19 cellular contexts compared by ENCODE assay signal in the genomic region with DNA sequence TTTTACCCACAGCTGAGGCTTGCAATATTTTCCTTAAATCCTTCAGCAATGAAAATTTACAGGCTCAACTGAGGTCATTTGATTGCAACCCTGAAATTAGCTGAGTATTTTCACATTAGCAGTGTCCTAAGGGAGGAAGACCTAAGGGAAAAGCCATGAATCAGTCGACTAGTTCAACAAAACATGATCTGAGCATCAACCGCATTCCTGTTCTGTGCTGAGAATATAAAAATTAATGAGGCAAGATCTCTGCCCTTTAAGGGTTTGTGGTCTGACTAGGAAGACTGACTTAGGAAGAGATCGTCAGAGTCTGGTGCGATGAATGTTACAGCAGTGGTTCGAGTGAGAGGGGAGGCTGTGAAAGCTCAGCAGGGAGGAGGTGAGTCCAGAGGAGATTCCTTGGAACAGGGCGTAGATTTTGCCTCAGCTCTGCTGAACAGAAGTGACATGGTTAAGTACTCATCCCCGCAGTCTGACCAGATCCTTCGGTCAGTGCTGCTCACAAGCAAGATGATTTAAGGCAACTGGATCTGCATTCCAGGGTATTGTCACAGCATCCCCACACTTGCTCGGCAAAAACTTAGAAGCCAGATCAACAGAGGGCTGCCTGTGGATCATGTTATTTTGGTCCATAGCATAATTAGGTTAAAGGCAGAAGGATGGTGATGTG. TPM values are rescaled to one million over a fixed set of nuclear protein-coding genes. Genes with fewer than 3 reads are reported as not detected.
DNase-seq lines count a peak whose midpoint lies in the region; ATAC-seq and TF ChIP-seq lines count a peak whose summit lies in the region.
"Had no signal": no experiment of that assay in that cellular context is flagged by ENCODE, and none has a peak within 500 bp of the region (broad histone marks: within the 10 kb centered on the region; RNA-seq: fewer than 3 reads in every experiment).

No MANE protein-coding gene starts in this region.

- H3K79me2 ChIP-seq in fibroblast of lung (ENCODE audit: control insufficient read depth, insufficient read depth, low read length) = no peaks in the 10 kb centered on the region

- no peak overlapping the region for H2AFZ ChIP-seq in fibroblast of lung (ENCODE audit: low read length)

- H3K9ac ChIP-seq in fibroblast of lung (ENCODE audit: insufficient read depth, low read length) = no peak overlapping the region

- H3K27me3 Mint-ChIP-seq in T-helper 2 cell treated with Interferon-gamma antibody and Interleukin-4, amounts not matched to agents 5 μg/mL and 100 μg/mL, for 36 hours (ENCODE audit: low read depth) = no peaks in the 10 kb centered on the region

- H3K4me2 ChIP-seq in fibroblast of lung (ENCODE audit: extremely low read depth, insufficient read depth, low read length) = no peak overlapping the region

- H3K36me3 Mint-ChIP-seq in T-helper 2 cell treated with Interferon-gamma antibody and Interleukin-4, amounts not matched to agents 5 μg/mL and 100 μg/mL, for 36 hours (ENCODE audit: low read depth) = peaks cover 3% of the 10 kb centered on the region

- no peak overlapping the region for H3K4me3 Mint-ChIP-seq in T-helper 2 cell treated with Interferon-gamma antibody and Interleukin-4, amounts not matched to agents 5 μg/mL and 100 μg/mL, for 36 hours
- H3K4me3 Mint-ChIP-seq: neural crest cell; stimulated activated naive CD8-positive, alpha-beta T cell treated with anti-CD3 and anti-CD28 coated beads, Interleukin-15, Interleukin-2, amounts not matched to agents 100 ng/mL and 50 ng/mL, for 24 hours had no signal

- no peaks in the 10 kb centered on the region for H3K9me3 ChIP-seq in fibroblast of lung (ENCODE audit: control insufficient read depth, insufficient read depth, low read depth, low read length)
- H3K9me3 ChIP-seq: SJSA1 had no signal

- no peaks in the 10 kb centered on the region for H3K9me3 Mint-ChIP-seq in T-helper 2 cell treated with Interferon-gamma antibody and Interleukin-4, amounts not matched to agents 5 μg/mL and 100 μg/mL, for 36 hours
- H3K9me3 Mint-ChIP-seq: neural crest cell; stimulated activated naive CD8-positive, alpha-beta T cell treated with anti-CD3 and anti-CD28 coated beads, Interleukin-15, Interleukin-2, amounts not matched to agents 100 ng/mL and 50 ng/mL, for 24 hours had no signal

- peaks cover 2% of the 10 kb centered on the region for H3K4me1 Mint-ChIP-seq in T-helper 2 cell treated with Interferon-gamma antibody and Interleukin-4, amounts not matched to agents 5 μg/mL and 100 μg/mL, for 36 hours (ENCODE audit: low read depth)
- H3K4me1 Mint-ChIP-seq: neural crest cell had no signal

- peak; percentile 29 for ATAC-seq in omental fat pad (ENCODE audit: low FRiP score)
- no peak for ATAC-seq in GM21786 (IDR thresholded peaks at IDR 0.05; ENCODE audit: unreplicated experiment)
- no peak for ATAC-seq in GM19035 (IDR thresholded peaks at IDR 0.05; ENCODE audit: unreplicated experiment)

- H3K27ac ChIP-seq in fibroblast of lung (ENCODE audit: insufficient read depth, low read length) = no peak overlapping the region
- H3K27ac ChIP-seq: SJSA1 had no signal

- H3K36me3 ChIP-seq in fibroblast of lung (ENCODE audit: control insufficient read depth, insufficient read depth, low read length) = peaks cover 2% of the 10 kb centered on the region

- TF ChIP-seq CTCF in AG09309 (IDR thresholded peaks at IDR 0.05; ENCODE audit: control insufficient read depth, insufficient read depth, low read depth, low read length, missing control alignments) (no peak), fibroblast of lung (conservative IDR thresholded peaks at IDR 0.05 in 1 of 2, IDR thresholded peaks at IDR 0.05 in 1 of 2; ENCODE audit: low read depth in 1 of 2, low read length in 2 of 2) (no peak), omental fat pad (IDR thresholded peaks at IDR 0.05) (no peak)

- H3K4me1 ChIP-seq in fibroblast of lung (ENCODE audit: control insufficient read depth, extremely low read depth, insufficient read depth, low read length) = peaks cover 6% of the 10 kb centered on the region

- DNase-seq in AG09309 (ENCODE audit: low read depth) (peak; percentile 93), LHCN-M2 (ENCODE audit: low read depth) (peak; percentile 82), fibroblast of lung (ENCODE audit: low read depth in 2 of 2) (peak; percentile 9 to 17), omental fat pad (ENCODE audit: low spot score) (no peak), NCI-H510A (lab: John Stamatoyannopoulos, UW) (no peak)
- no peak for DNase-seq in T-helper 2 cell treated with Interferon-gamma antibody and Interleukin-4, amounts not matched to agents 5 μg/mL and 100 μg/mL, for 36 hours (ENCODE audit: low spot score)
- DNase-seq: aorta, hippocampal formation, kidney, NCI-H1105 treated with DMSO at 0.1 percent for 48 hours, NCI-H2107, NCI-H526 treated with DMSO at 0.1 percent for 48 hours, retina, T-helper 2 cell had no signal

- H3K4me3 ChIP-seq in AG09309 (ENCODE audit: control insufficient read depth, low read depth, low read length) (peak overlapping the region; percentile 14), fibroblast of lung (replicated peaks in 1 of 4; ENCODE audit: control extremely low read depth in 1 of 4, insufficient read depth in 1 of 4, low read depth in 3 of 4, low read length in 4 of 4) (no peak overlapping the region)
- H3K4me3 ChIP-seq: SJSA1 had no signal

- H3K27me3 ChIP-seq in fibroblast of lung (ENCODE audit: control insufficient read depth, insufficient read depth, low read length) = no peaks in the 10 kb centered on the region
- H3K27me3 ChIP-seq: SJSA1 had no signal

- no peak overlapping the region for H3K27ac Mint-ChIP-seq in T-helper 2 cell treated with Interferon-gamma antibody and Interleukin-4, amounts not matched to agents 5 μg/mL and 100 μg/mL, for 36 hours
- H3K27ac Mint-ChIP-seq: stimulated activated naive CD8-positive, alpha-beta T cell treated with anti-CD3 and anti-CD28 coated beads, Interleukin-15, Interleukin-2, amounts not matched to agents 100 ng/mL and 50 ng/mL, for 24 hours had no signal

- H4K20me1 ChIP-seq in fibroblast of lung (ENCODE audit: control insufficient read depth, extremely low read depth, insufficient read depth, low read length) = no peaks in the 10 kb centered on the region

RNA-seq across cellular contexts. Expression of gene BMAL2, which starts 49.6 kb away (rescaled TPM):
- total RNA-seq in LHCN-M2 (2014; rRNA removed) (21.3 and 25.1 TPM in 2 replicates), fibroblast of lung (23.9 and 44.9 TPM in 2 replicates), omental fat pad (1 to 10 TPM; 1.2 to 5.6 (median 2.7) TPM)
- 5.8 TPM for polyA plus RNA-seq in LHCN-M2 (2012)
- polyA plus RNA-seq in fibroblast of lung = 15.5 and 35.6 TPM in 2 replicates
- 13.5 and 29.2 TPM in 2 replicates for polyA plus RNA-seq in fibroblast of lung (2012)
- 1.9 and 5.9 TPM in 2 replicates for polyA minus RNA-seq in fibroblast of lung (ENCODE audit: low replicate concordance)

Comparison
In these comparisons a context has a peak if more than half of its experiments do, and no peak if none do; other contexts are left out.
1. DNase-seq: peak in AG09309 (single experiment), LHCN-M2 (single experiment) and fibroblast of lung (2 of 2); none in omental fat pad (single experiment), T-helper 2 cell treated with Interferon-gamma antibody and Interleukin-4, amounts not matched to agents 5 μg/mL and 100 μg/mL, for 36 hours (single experiment) and NCI-H510A (single experiment).